ENCODE assay signal across 15 cellular contexts in genomic region chrX:97238632-97239031, GRCh38.
A peak's percentile ranks its signal among the peaks of the same experiment; 100 is the strongest.
DNase-seq lines count a peak whose midpoint lies in the region; ATAC-seq and TF ChIP-seq lines count a peak whose summit lies in the region.
"Had no signal": no experiment of that assay in that cellular context is flagged by ENCODE, and none has a peak within 500 bp of the region (broad histone marks: within the 10 kb centered on the region; RNA-seq: fewer than 3 reads in every experiment).

No MANE protein-coding gene starts in this region.

- H3K4me1 ChIP-seq in SK-N-SH (ENCODE audit: control insufficient read depth in 1 of 2, insufficient read depth in 2 of 2, low read depth in 1 of 2, low read length in 1 of 2) (no peaks in the 10 kb centered on the region; a peak in 1 of 4 replicates), smooth muscle cell (ENCODE audit: low read depth) (no peaks in the 10 kb centered on the region)
- H3K4me1 ChIP-seq: lower lobe of right lung had no signal

- H3F3A ChIP-seq in SK-N-SH (replicated peaks; ENCODE audit: insufficient read depth) (no peaks in the 10 kb centered on the region), smooth muscle cell (ENCODE audit: low read depth) (peaks cover 8% of the 10 kb centered on the region)

- DNase-seq in HT1080 (ENCODE audit: low read depth) = peak; percentile 76
- DNase-seq in SK-N-SH = no peak
- peak; percentile 38 for DNase-seq in fibroblast of the aortic adventitia (ENCODE audit: low read depth)
- no peak for DNase-seq in smooth muscle cell (lab: John Stamatoyannopoulos, UW; ENCODE audit: unreplicated experiment)
- DNase-seq in NCI-H1092 treated with DMSO at 0.1 percent for 48 hours (lab: John Stamatoyannopoulos, UW) = no peak
- DNase-seq: activated CD8-positive, alpha-beta memory T cell treated with anti-CD3 and anti-CD28 coated beads, Interleukin-2, amount 10 ng/mL, durations not matched to agents 7 days and 5 days; activated naive CD4-positive, alpha-beta T cell treated with Interleukin-2 at 50 U/mL for 16 hours; lower lobe of right lung; MV-4-11 had no signal

- H3K4me3 ChIP-seq in SK-N-SH (ENCODE audit: low read depth in 2 of 2, low read length in 1 of 2) = no peak overlapping the region
- no peak overlapping the region for H3K4me3 ChIP-seq in fibroblast of the aortic adventitia (ENCODE audit: low read depth, low read length)
- H3K4me3 ChIP-seq in smooth muscle cell = no peak overlapping the region
- H3K4me3 ChIP-seq: lower lobe of right lung had no signal

- no peak for TF ChIP-seq CTCF in SK-N-SH (IDR thresholded peaks at IDR 0.05)
- TF ChIP-seq CTCF in fibroblast of the aortic adventitia (IDR thresholded peaks at IDR 0.05; ENCODE audit: insufficient read depth, low read length) = no peak
- no peak for TF ChIP-seq CTCF in smooth muscle cell (IDR thresholded peaks at IDR 0.05; ENCODE audit: borderline replicate concordance, insufficient read depth, poor library complexity, severe bottlenecking)

- H3K4me2 ChIP-seq in SK-N-SH = no peak overlapping the region
- peak overlapping the region; percentile 53 for H3K4me2 ChIP-seq in smooth muscle cell

- H3K36me3 ChIP-seq in SK-N-SH (replicated peaks in 1 of 2; ENCODE audit: control insufficient read depth in 1 of 2, insufficient read depth in 2 of 2, low read length in 1 of 2) (no peaks in the 10 kb centered on the region), smooth muscle cell (ENCODE audit: low read depth) (no peaks in the 10 kb centered on the region)
- H3K36me3 ChIP-seq: lower lobe of right lung had no signal

- no peaks in the 10 kb centered on the region for H3K79me2 ChIP-seq in SK-N-SH (ENCODE audit: insufficient read depth)
- no peaks in the 10 kb centered on the region for H3K79me2 ChIP-seq in smooth muscle cell (ENCODE audit: low read depth)

- no peak for ATAC-seq in GM19351 (IDR thresholded peaks at IDR 0.05; ENCODE audit: unreplicated experiment)
- ATAC-seq in GM19397 (IDR thresholded peaks at IDR 0.05; ENCODE audit: unreplicated experiment) = no peak
- ATAC-seq: activated CD8-positive, alpha-beta memory T cell treated with anti-CD3 and anti-CD28 coated beads, Interleukin-2, amount 10 ng/mL, durations not matched to agents 7 days and 5 days; esophagus mucosa; lower lobe of right lung; sciatic nerve; stimulated activated effector memory CD8-positive, alpha-beta T cell treated with anti-CD3 and anti-CD28 coated beads, Interleukin-12 subunit alpha, Interleukin-12 subunit beta, amount 100 ng/mL, for 72 hours; WTC11 had no signal

- 37% methylated on average over 5 of the region's 5 CpGs for WGBS in SK-N-SH (ENCODE audit: low lambda C conversion rate)
- WGBS in smooth muscle cell (ENCODE audit: low lambda C conversion rate) = 44% methylated on average over 5 of the region's 5 CpGs

- H3K9ac ChIP-seq in SK-N-SH = no peak overlapping the region
- H3K9ac ChIP-seq in smooth muscle cell (ENCODE audit: low read depth) = no peak overlapping the region

- no peak for TF ChIP-seq EP300 in SK-N-SH (IDR thresholded peaks at IDR 0.05; ENCODE audit: borderline replicate concordance in 1 of 2, low read depth in 1 of 2, low read length in 1 of 2)

- CTCF ChIA-PET in SK-N-SH (lab: Yijun Ruan, JAX) = no interaction called here

- H3K27me3 ChIP-seq in SK-N-SH (ENCODE audit: insufficient read depth) (no peaks in the 10 kb centered on the region), smooth muscle cell (ENCODE audit: low read depth) (no peaks in the 10 kb centered on the region)

- POLR2A ChIA-PET in SK-N-SH (lab: Yijun Ruan, JAX) = no interaction called here

- H2AFZ ChIP-seq in SK-N-SH (ENCODE audit: low read depth) (no peak overlapping the region), smooth muscle cell (ENCODE audit: low read depth) (no peak overlapping the region)

- no peaks in the 10 kb centered on the region for H3K9me2 ChIP-seq in SK-N-SH

- H4K20me1 ChIP-seq in SK-N-SH (ENCODE audit: insufficient read depth) = no peaks in the 10 kb centered on the region
- no peaks in the 10 kb centered on the region for H4K20me1 ChIP-seq in smooth muscle cell (ENCODE audit: low read depth)

- no peak for TF ChIP-seq RAD21 in SK-N-SH (IDR thresholded peaks at IDR 0.05; ENCODE audit: low read length)

- H3K27ac ChIP-seq in SK-N-SH (ENCODE audit: low read depth in 2 of 2, low read length in 1 of 2) (peak overlapping the region in 1 of 2 experiments; percentile 32; a peak in 2 of 4 replicates), smooth muscle cell (ENCODE audit: low read depth) (no peak overlapping the region)
- H3K27ac ChIP-seq: lower lobe of right lung had no signal

- H3K9me3 ChIP-seq in SK-N-SH = no peaks in the 10 kb centered on the region
- no peaks in the 10 kb centered on the region for H3K9me3 ChIP-seq in smooth muscle cell (replicated peaks; ENCODE audit: low read depth)
- H3K9me3 ChIP-seq: lower lobe of right lung had no signal

TF ChIP-seq in SK-N-SH, 30 proteins besides CTCF, POLR2A, EP300 and RAD21:
- TF ChIP-seq JUND (IDR thresholded peaks at IDR 0.05) = peak; percentile 44
- no peak for TF ChIP-seq USF1 (IDR thresholded peaks at IDR 0.05; ENCODE audit: borderline replicate concordance, low read depth)
- no peak for TF ChIP-seq RXRA (IDR thresholded peaks at IDR 0.05; ENCODE audit: borderline replicate concordance, low read depth)

Comparison
In these comparisons a context has a peak if more than half of its experiments do, and no peak if none do; other contexts are left out.
1. DNase-seq: peak in HT1080 (single experiment) and fibroblast of the aortic adventitia (single experiment); none in SK-N-SH (single experiment), smooth muscle cell (single experiment) and NCI-H1092 treated with DMSO at 0.1 percent for 48 hours (single experiment).